9 cellular contexts compared by ENCODE assay signal in genomic region chr9:30075451-30076199, GRCh38.
DNase-seq lines count a peak whose midpoint lies in the region; ATAC-seq and TF ChIP-seq lines count a peak whose summit lies in the region.
"Had no signal": no experiment of that assay in that cellular context is flagged by ENCODE, and none has a peak within 500 bp of the region (broad histone marks: within the 10 kb centered on the region; RNA-seq: fewer than 3 reads in every experiment).

No MANE protein-coding gene starts in this region.

- H3K27ac ChIP-seq in mammary epithelial cell (ENCODE audit: insufficient read depth, low read depth, low read length) (no peak overlapping the region), heart right ventricle (no peak overlapping the region)
- H3K27ac ChIP-seq: neutrophil had no signal

- H3K36me3 ChIP-seq in mammary epithelial cell (ENCODE audit: insufficient read depth, low read length) (no peaks in the 10 kb centered on the region), heart right ventricle (no peaks in the 10 kb centered on the region)
- H3K36me3 ChIP-seq: neutrophil had no signal

- H3K79me2 ChIP-seq in mammary epithelial cell (ENCODE audit: insufficient read depth, low read length): no peaks in the 10 kb centered on the region

- H3K4me3 ChIP-seq in mammary epithelial cell (replicated peaks in 1 of 3; ENCODE audit: insufficient read depth in 1 of 3, low read depth in 2 of 3, low read length in 3 of 3) (no peak overlapping the region), heart right ventricle (no peak overlapping the region)

- H4K20me1 ChIP-seq in mammary epithelial cell (ENCODE audit: insufficient read depth, low read length): no peaks in the 10 kb centered on the region

- BruUV-seq in mammary epithelial cell (replicated peaks; lab: Mats Ljungman, UMichigan): no TSS peak

- in situ Hi-C loops in mammary epithelial cell (cut with MboI; ENCODE audit: low sequenced_read_pairs in 2 of 2): no loop called here

- CTCF ChIA-PET in mammary epithelial cell (lab: Charles Lee; ENCODE audit: low non-redundant PET): no interaction called here

- TF ChIP-seq CTCF in mammary epithelial cell (conservative IDR thresholded peaks at IDR 0.05 in 1 of 2, IDR thresholded peaks at IDR 0.05 in 1 of 2; ENCODE audit: extremely low read depth in 1 of 2, insufficient read depth in 1 of 2, low read depth in 1 of 2, low read length in 2 of 2) (no peak), heart right ventricle (IDR thresholded peaks at IDR 0.05) (no peak)

- H3K9ac ChIP-seq in mammary epithelial cell (ENCODE audit: insufficient read depth, low read length): no peak overlapping the region

- no peak overlapping the region for H2AFZ ChIP-seq in mammary epithelial cell (ENCODE audit: low read depth, low read length)

- DNase-seq in DMS53 (lab: John Stamatoyannopoulos, UW) (peak; percentile 81), mammary epithelial cell (peak; percentile 83), putamen (ENCODE audit: low spot score) (no peak), HCEC 1CT (no peak), heart right ventricle (no peak), SIG-M5 treated with dmso at 0.1 percent for 504 hours (lab: John Stamatoyannopoulos, UW; ENCODE audit: unreplicated experiment) (no peak)

- intact Hi-C loops in mammary epithelial cell (cut with micrococcal nuclease) (no loop called here), heart right ventricle (cut with DNase I) (no loop called here)

- dilution Hi-C loops in mammary epithelial cell (cut with HindIII; ENCODE audit: low sequenced_read_pairs): no loop called here

- H3K4me2 ChIP-seq in mammary epithelial cell (ENCODE audit: insufficient read depth, low read depth, low read length): no peak overlapping the region

- H3K9me3 ChIP-seq in mammary epithelial cell (replicated peaks; ENCODE audit: insufficient read depth, low read length) (no peaks in the 10 kb centered on the region), heart right ventricle (peaks cover 0 to 3% (median 0%) of the 10 kb centered on the region in 11 donors)
- H3K9me3 ChIP-seq: neutrophil had no signal

- H3K4me1 ChIP-seq in mammary epithelial cell (ENCODE audit: insufficient read depth, low read length) (no peaks in the 10 kb centered on the region), heart right ventricle (no peaks in the 10 kb centered on the region)

- 17% methylated on average over 2 of the region's 3 CpGs for WGBS in mammary epithelial cell (ENCODE audit: low coverage, missing lambda C conversion rate)
- 43 to 70% methylated on average over 3 of the region's 3 CpGs for WGBS in heart right ventricle, 2 donors

- no peaks in the 10 kb centered on the region for H3K27me3 ChIP-seq in mammary epithelial cell (ENCODE audit: insufficient read depth, low read length)
- no peaks in the 10 kb centered on the region for H3K27me3 ChIP-seq in heart right ventricle
- H3K27me3 ChIP-seq: neutrophil had no signal

- ATAC-seq in GM21360 (IDR thresholded peaks at IDR 0.05; ENCODE audit: unreplicated experiment) (peak; percentile 93), HG03460 (IDR thresholded peaks at IDR 0.05; ENCODE audit: unreplicated experiment) (peak; percentile 77), heart right ventricle (no peak)

Comparison
In these comparisons a context has a peak if more than half of its experiments do, and no peak if none do; other contexts are left out.
1. DNase-seq: peak in DMS53 (single experiment) and mammary epithelial cell (single experiment); none in putamen (single experiment), HCEC 1CT (single experiment), heart right ventricle (0 of 2) and SIG-M5 treated with dmso at 0.1 percent for 504 hours (single experiment).
2. ATAC-seq: peak in GM21360 (single experiment) and HG03460 (single experiment); none in heart right ventricle (0 of 8).